In the genomic region with DNA sequence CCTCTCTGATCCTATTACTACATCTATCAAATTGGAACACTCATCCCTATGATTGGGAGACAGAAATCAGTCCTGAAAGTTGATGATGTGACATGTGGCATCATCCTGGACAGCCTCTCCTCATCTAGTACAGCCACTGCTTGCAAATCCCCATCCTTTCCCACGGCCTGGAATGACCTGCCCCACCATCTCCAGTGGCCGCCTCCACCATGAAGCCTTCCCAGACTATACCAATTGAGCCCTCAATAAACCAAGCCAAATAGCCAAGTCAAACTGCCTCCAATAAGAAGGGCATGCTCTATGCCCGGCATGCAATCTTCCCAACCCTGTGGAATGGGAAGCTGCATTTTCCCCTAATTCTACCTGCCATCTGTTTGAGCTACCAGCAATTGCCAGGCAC, we compare ENCODE assay signal across 1 cellular context.
TF ChIP-seq lines count a peak whose summit lies in the region.

No MANE protein-coding gene starts in this region.

TF ChIP-seq in HEK293, 187 proteins besides CTCF, POLR2A, EP300 and RAD21:
- TF ChIP-seq, protein P1, sequence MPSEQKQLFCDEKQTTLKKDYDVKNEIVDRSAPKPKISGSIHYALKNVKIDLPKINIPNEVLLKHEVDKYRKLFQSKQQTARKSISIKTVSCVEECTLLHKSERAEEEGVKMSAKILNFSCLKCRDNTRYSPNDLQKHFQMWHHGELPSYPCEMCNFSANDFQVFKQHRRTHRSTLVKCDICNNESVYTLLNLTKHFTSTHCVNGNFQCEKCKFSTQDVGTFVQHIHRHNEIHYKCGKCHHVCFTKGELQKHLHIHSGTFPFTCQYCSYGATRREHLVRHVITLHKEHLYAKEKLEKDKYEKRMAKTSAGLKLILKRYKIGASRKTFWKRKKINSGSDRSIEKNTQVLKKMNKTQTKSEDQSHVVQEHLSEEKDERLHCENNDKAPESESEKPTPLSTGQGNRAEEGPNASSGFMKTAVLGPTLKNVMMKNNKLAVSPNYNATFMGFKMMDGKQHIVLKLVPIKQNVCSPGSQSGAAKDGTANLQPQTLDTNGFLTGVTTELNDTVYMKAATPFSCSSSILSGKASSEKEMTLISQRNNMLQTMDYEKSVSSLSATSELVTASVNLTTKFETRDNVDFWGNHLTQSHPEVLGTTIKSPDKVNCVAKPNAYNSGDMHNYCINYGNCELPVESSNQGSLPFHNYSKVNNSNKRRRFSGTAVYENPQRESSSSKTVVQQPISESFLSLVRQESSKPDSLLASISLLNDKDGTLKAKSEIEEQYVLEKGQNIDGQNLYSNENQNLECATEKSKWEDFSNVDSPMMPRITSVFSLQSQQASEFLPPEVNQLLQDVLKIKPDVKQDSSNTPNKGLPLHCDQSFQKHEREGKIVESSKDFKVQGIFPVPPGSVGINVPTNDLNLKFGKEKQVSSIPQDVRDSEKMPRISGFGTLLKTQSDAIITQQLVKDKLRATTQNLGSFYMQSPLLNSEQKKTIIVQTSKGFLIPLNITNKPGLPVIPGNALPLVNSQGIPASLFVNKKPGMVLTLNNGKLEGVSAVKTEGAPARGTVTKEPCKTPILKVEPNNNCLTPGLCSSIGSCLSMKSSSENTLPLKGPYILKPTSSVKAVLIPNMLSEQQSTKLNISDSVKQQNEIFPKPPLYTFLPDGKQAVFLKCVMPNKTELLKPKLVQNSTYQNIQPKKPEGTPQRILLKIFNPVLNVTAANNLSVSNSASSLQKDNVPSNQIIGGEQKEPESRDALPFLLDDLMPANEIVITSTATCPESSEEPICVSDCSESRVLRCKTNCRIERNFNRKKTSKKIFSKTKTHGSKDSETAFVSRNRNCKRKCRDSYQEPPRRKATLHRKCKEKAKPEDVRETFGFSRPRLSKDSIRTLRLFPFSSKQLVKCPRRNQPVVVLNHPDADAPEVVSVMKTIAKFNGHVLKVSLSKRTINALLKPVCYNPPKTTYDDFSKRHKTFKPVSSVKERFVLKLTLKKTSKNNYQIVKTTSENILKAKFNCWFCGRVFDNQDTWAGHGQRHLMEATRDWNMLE (tag by site-specific recombination; conservative IDR thresholded peaks at IDR 0.05; ENCODE audit: low read depth): no peak
- TF ChIP-seq ZFP41 (tag by site-specific recombination; IDR thresholded peaks at IDR 0.05; ENCODE audit: borderline replicate concordance) (no peak), ZNF335 (tag by site-specific recombination; conservative IDR thresholded peaks at IDR 0.05) (peak; percentile 42; the same call in 1 of the 2 replicates), ZNF510 (tag by site-specific recombination; IDR thresholded peaks at IDR 0.05; ENCODE audit: insufficient replicate concordance) (no peak), ZNF792 (tag by site-specific recombination; IDR thresholded peaks at IDR 0.05) (no peak), ZNF629 (tag by site-specific recombination; IDR thresholded peaks at IDR 0.05) (no peak)
- TF ChIP-seq, protein P2, sequence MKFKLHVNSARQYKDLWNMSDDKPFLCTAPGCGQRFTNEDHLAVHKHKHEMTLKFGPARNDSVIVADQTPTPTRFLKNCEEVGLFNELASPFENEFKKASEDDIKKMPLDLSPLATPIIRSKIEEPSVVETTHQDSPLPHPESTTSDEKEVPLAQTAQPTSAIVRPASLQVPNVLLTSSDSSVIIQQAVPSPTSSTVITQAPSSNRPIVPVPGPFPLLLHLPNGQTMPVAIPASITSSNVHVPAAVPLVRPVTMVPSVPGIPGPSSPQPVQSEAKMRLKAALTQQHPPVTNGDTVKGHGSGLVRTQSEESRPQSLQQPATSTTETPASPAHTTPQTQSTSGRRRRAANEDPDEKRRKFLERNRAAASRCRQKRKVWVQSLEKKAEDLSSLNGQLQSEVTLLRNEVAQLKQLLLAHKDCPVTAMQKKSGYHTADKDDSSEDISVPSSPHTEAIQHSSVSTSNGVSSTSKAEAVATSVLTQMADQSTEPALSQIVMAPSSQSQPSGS (tag by site-specific recombination; IDR thresholded peaks at IDR 0.05; ENCODE audit: low read depth): no peak
